19 cellular contexts compared by ENCODE assay signal in genomic region chr3:9903904-9904303, GRCh38. TPM values are rescaled to one million over a fixed set of nuclear protein-coding genes. Genes with fewer than 3 reads are reported as not detected.
A peak's percentile ranks its signal among the peaks of the same experiment; 100 is the strongest.
DNase-seq lines count a peak whose midpoint lies in the region; ATAC-seq and TF ChIP-seq lines count a peak whose summit lies in the region.
"Had no signal": no experiment of that assay in that cellular context is flagged by ENCODE, and none has a peak within 500 bp of the region (broad histone marks: within the 10 kb centered on the region; RNA-seq: fewer than 3 reads in every experiment).

No MANE protein-coding gene starts in this region.

- peaks cover 30% of the 10 kb centered on the region for H3K4me1 Mint-ChIP-seq in MCF 10A (ENCODE audit: insufficient read depth, unreplicated experiment)

- H3K27ac ChIP-seq in mucosa of rectum (ENCODE audit: low read depth in 2 of 2, low read length in 2 of 2) (peak overlapping the region in 1 of 2 donors; percentile 82), upper lobe of right lung (no peak overlapping the region), tibial nerve (peak overlapping the region in 1 of 4 donors; percentile 76)
- H3K27ac ChIP-seq: VCaP had no signal

- CTCF ChIA-PET in MCF 10A (lab: Yijun Ruan, JAX): interaction anchor here (2.4 kb wide), 1 partner anchor 9 kb away, joined by 11 read pairs; no protein-coding TSS in a partner anchor

- peak overlapping the region; percentile 80 for H3K27ac Mint-ChIP-seq in MCF 10A (ENCODE audit: low read depth, unreplicated experiment)
- H3K27ac Mint-ChIP-seq: stimulated activated naive B cell treated with anti-CD40 and anti-IgM and Interleukin-4, amounts not matched to agents 10 μg/mL and 1 μg/mL and 100 μg/mL, for 72 hours had no signal

- intact Hi-C loops in MCF 10A (cut with micrococcal nuclease): no loop called here
- intact Hi-C loops in upper lobe of right lung (cut with DNase I): no loop called here

- no peak for TF ChIP-seq CTCF in MCF 10A (IDR thresholded peaks at IDR 0.05; ENCODE audit: unreplicated experiment)
- TF ChIP-seq CTCF in upper lobe of right lung (IDR thresholded peaks at IDR 0.05): no peak
- TF ChIP-seq CTCF in tibial nerve (IDR thresholded peaks at IDR 0.05): no peak

- H3K4me3 ChIP-seq in mucosa of rectum (ENCODE audit: low read length in 2 of 2) (peak overlapping the region; percentile 77 to 87), upper lobe of right lung (peak overlapping the region; percentile 55), tibial nerve (no peak overlapping the region)

- H3K9me3 ChIP-seq in mucosa of rectum (ENCODE audit: control insufficient read depth in 2 of 2, low read length in 2 of 2) (no peaks in the 10 kb centered on the region), upper lobe of right lung (no peaks in the 10 kb centered on the region), tibial nerve (no peaks in the 10 kb centered on the region)
- H3K9me3 ChIP-seq: sigmoid colon had no signal

- peak overlapping the region; percentile 88 to 91 for H3K9ac ChIP-seq in mucosa of rectum (ENCODE audit: low read depth in 1 of 2, low read length in 2 of 2)

- BruUV-seq in MCF 10A (replicated peaks; lab: Mats Ljungman, UMichigan): no TSS peak

- DNase-seq in NCI-H510A treated with DMSO at 0.1 percent for 48 hours (lab: John Stamatoyannopoulos, UW): peak; percentile 14
- no peak for DNase-seq in NCI-H510A (lab: John Stamatoyannopoulos, UW)
- DNase-seq in MCF 10A (ENCODE audit: unreplicated experiment): no peak
- no peak for DNase-seq in upper lobe of right lung
- no peak for DNase-seq in tibial nerve (ENCODE audit: low spot score in 2 of 2)
- no peak for DNase-seq in stimulated activated naive CD4-positive, alpha-beta T cell treated with Interleukin-2 at 50 U/mL for 16 hours (lab: John Stamatoyannopoulos, UW)
- DNase-seq: activated CD8-positive, alpha-beta memory T cell treated with anti-CD3 and anti-CD28 coated beads for 24 hours; activated gamma-delta T cell; CD4-positive, alpha-beta T cell; effector CD4-positive, alpha-beta T cell; NCI-H1092 treated with DMSO at 0.1 percent for 48 hours; NCI-H446; sigmoid colon; stimulated activated naive B cell treated with anti-CD40 and anti-IgM and Interleukin-4, amounts not matched to agents 10 μg/mL and 1 μg/mL and 100 μg/mL, for 72 hours had no signal

- TF ChIP-seq POLR2A in tibial nerve (IDR thresholded peaks at IDR 0.05): no peak

- 93% methylated on average over 4 of the region's 4 CpGs for WGBS in tibial nerve, 2 donors

- no peaks in the 10 kb centered on the region for H3K27me3 Mint-ChIP-seq in MCF 10A (ENCODE audit: insufficient read depth, unreplicated experiment)
- H3K27me3 Mint-ChIP-seq: CD4-positive, alpha-beta T cell had no signal

- no peaks in the 10 kb centered on the region for H3K9me3 Mint-ChIP-seq in MCF 10A (ENCODE audit: unreplicated experiment)
- H3K9me3 Mint-ChIP-seq: CD4-positive, alpha-beta T cell; stimulated activated naive B cell treated with anti-CD40 and anti-IgM and Interleukin-4, amounts not matched to agents 10 μg/mL and 1 μg/mL and 100 μg/mL, for 72 hours had no signal

- TF ChIP-seq EP300 in tibial nerve (IDR thresholded peaks at IDR 0.05): no peak

- H3K36me3 ChIP-seq in mucosa of rectum (ENCODE audit: control insufficient read depth in 2 of 2, insufficient read depth in 2 of 2, low read length in 2 of 2): peaks cover 23 to 26% of the 10 kb centered on the region in 2 donors
- peaks cover 4% of the 10 kb centered on the region for H3K36me3 ChIP-seq in upper lobe of right lung
- H3K36me3 ChIP-seq in tibial nerve: no peaks in the 10 kb centered on the region
- H3K36me3 ChIP-seq: sigmoid colon had no signal

- peak overlapping the region; percentile 79 for H3K4me3 Mint-ChIP-seq in MCF 10A (ENCODE audit: unreplicated experiment)
- H3K4me3 Mint-ChIP-seq: stimulated activated naive B cell treated with anti-CD40 and anti-IgM and Interleukin-4, amounts not matched to agents 10 μg/mL and 1 μg/mL and 100 μg/mL, for 72 hours had no signal

- POLR2A ChIA-PET in MCF 10A (lab: Yijun Ruan, JAX): interaction anchor here (2.2 to 5.6 kb wide), 6 partner anchors 9 to 29 kb away, joined by 10 to 60 read pairs (median 16); partner anchors contain the start of genes CRELD1 and IL17RC

- H3K4me1 ChIP-seq in mucosa of rectum (ENCODE audit: control insufficient read depth in 2 of 2, insufficient read depth in 2 of 2, low read length in 2 of 2) (peaks cover 24 to 40% of the 10 kb centered on the region in 2 donors), upper lobe of right lung (peaks cover 4% of the 10 kb centered on the region), tibial nerve (peaks cover 0 to 21% (median 6%) of the 10 kb centered on the region in 4 donors)

- H3K27me3 ChIP-seq in mucosa of rectum (ENCODE audit: control insufficient read depth in 2 of 2, insufficient read depth in 2 of 2, low read length in 2 of 2): no peaks in the 10 kb centered on the region
- no peaks in the 10 kb centered on the region for H3K27me3 ChIP-seq in upper lobe of right lung
- no peaks in the 10 kb centered on the region for H3K27me3 ChIP-seq in tibial nerve
- H3K27me3 ChIP-seq: sigmoid colon had no signal

- ATAC-seq in upper lobe of right lung (no peak), GM21576 (IDR thresholded peaks at IDR 0.05; ENCODE audit: unreplicated experiment) (no peak)
- ATAC-seq: stimulated activated naive B cell treated with anti-CD40 and anti-IgM and Interleukin-4, amounts not matched to agents 10 μg/mL and 1 μg/mL and 100 μg/mL, for 72 hours had no signal

- H3K36me3 Mint-ChIP-seq in MCF 10A (ENCODE audit: insufficient read depth, unreplicated experiment): peaks cover 12% of the 10 kb centered on the region
- H3K36me3 Mint-ChIP-seq: stimulated activated naive B cell treated with anti-CD40 and anti-IgM and Interleukin-4, amounts not matched to agents 10 μg/mL and 1 μg/mL and 100 μg/mL, for 72 hours had no signal

RNA-seq across cellular contexts. Expression of gene IL17RE, which starts 1.3 kb away (rescaled TPM):
- total RNA-seq in MCF 10A (2022) (5.0 and 5.5 TPM in 2 replicates), upper lobe of right lung (22.6 TPM), tibial nerve (10 to 100 TPM in 1 of 4 donors, 1 to 10 TPM in 2, under 1 TPM in 1; 0.59 to 10.1 (median 5.6) TPM)

RNA-seq across cellular contexts. Expression of gene IL17RC, which starts 13.0 kb away (rescaled TPM):
- total RNA-seq in MCF 10A (2022) (25.7 and 30.1 TPM in 2 replicates), upper lobe of right lung (26.9 TPM), tibial nerve (10 to 100 TPM; 60.4 to 68.4 (median 65.1) TPM)

RNA-seq across cellular contexts. Expression of gene JAGN1, which starts 13.5 kb away (rescaled TPM):
- total RNA-seq in MCF 10A (2022): 49.7 and 55.4 TPM in 2 replicates
- total RNA-seq in upper lobe of right lung: 28.7 TPM
- total RNA-seq in tibial nerve: 10 to 100 TPM; 21.6 to 46.7 (median 34.7) TPM

RNA-seq across cellular contexts. Expression of gene CIDEC, which starts 23.9 kb away (rescaled TPM):
- total RNA-seq in MCF 10A (2022) (not detected in 2 replicates), upper lobe of right lung (not detected), tibial nerve (100 to 1,000 TPM in 3 of 4 donors, 10 to 100 TPM in 1; 72.4 to 380 (median 174) TPM)
- total RNA-seq: A172; CD4-positive, alpha-beta T cell; OCI-LY7 had no signal

RNA-seq across cellular contexts. Expression of gene CRELD1, which starts 29.7 kb away (rescaled TPM):
- 13.4 and 19.9 TPM in 2 replicates for total RNA-seq in MCF 10A (2022)
- 51.4 TPM for total RNA-seq in upper lobe of right lung
- total RNA-seq in tibial nerve: 10 to 100 TPM; 18.2 to 54.9 (median 27.5) TPM

Comparison
In these comparisons a context has a peak if more than half of its experiments do, and no peak if none do; other contexts are left out.
1. H3K4me3 ChIP-seq: peak in mucosa of rectum (2 of 2) and upper lobe of right lung (single experiment); none in tibial nerve (0 of 4).